In genomic region chr17:5560361-5560988, GRCh38 we compare ENCODE assay signal across 23 cellular contexts.
"Had no signal": no experiment of that assay in that cellular context is flagged by ENCODE, and none has a peak within 500 bp of the region (broad histone marks: within the 10 kb centered on the region; RNA-seq: fewer than 3 reads in every experiment).

No MANE protein-coding gene starts in this region.

- ATAC-seq: activated CD8-positive, alpha-beta memory T cell treated with anti-CD3 and anti-CD28 coated beads, Interleukin-2, amount 10 ng/mL, durations not matched to agents 7 days and 5 days; activated CD8-positive, alpha-beta T cell treated with anti-CD3 and anti-CD28 coated beads, Interleukin-2, amount 10 ng/mL, durations not matched to agents 7 days and 5 days; gastrocnemius medialis; left colon; naive thymus-derived CD8-positive, alpha-beta T cell; right cardiac atrium; WTC11 had no signal

- H3K27ac Mint-ChIP-seq: activated CD8-positive, alpha-beta memory T cell treated with anti-CD3 and anti-CD28 coated beads, Interleukin-2, amount 10 ng/mL, durations not matched to agents 7 days and 5 days; activated CD8-positive, alpha-beta T cell treated with anti-CD3 and anti-CD28 coated beads, Interleukin-2, amount 10 ng/mL, durations not matched to agents 7 days and 5 days; activated naive CD8-positive, alpha-beta T cell; WTC11 had no signal

- DNase-seq: activated CD8-positive, alpha-beta memory T cell treated with anti-CD3 and anti-CD28 coated beads, Interleukin-2, amount 10 ng/mL, durations not matched to agents 7 days and 5 days; activated CD8-positive, alpha-beta T cell treated with anti-CD3 and anti-CD28 coated beads, Interleukin-2, amount 10 ng/mL, durations not matched to agents 7 days and 5 days; anterior cingulate cortex; dorsolateral prefrontal cortex; effector memory CD4-positive, alpha-beta T cell; gastrocnemius medialis; glutamatergic neuron; left colon; midbrain; naive thymus-derived CD8-positive, alpha-beta T cell; occipital lobe; posterior cingulate gyrus; right cardiac atrium; stimulated activated CD4-positive, alpha-beta T cell treated with anti-CD3 and anti-CD28 coated beads, Interleukin-15, amount 100 ng/mL, for 24 hours; stimulated activated CD4-positive, alpha-beta T cell treated with anti-CD3 and anti-CD28 coated beads, Interleukin-2, amount 100 ng/mL, for 24 hours; stimulated activated naive CD4-positive, alpha-beta T cell; T-helper 2 cell; testis; transverse colon; uterus had no signal

- H3K4me3 Mint-ChIP-seq: activated CD8-positive, alpha-beta memory T cell treated with anti-CD3 and anti-CD28 coated beads, Interleukin-2, amount 10 ng/mL, durations not matched to agents 7 days and 5 days; activated CD8-positive, alpha-beta T cell treated with anti-CD3 and anti-CD28 coated beads, Interleukin-2, amount 10 ng/mL, durations not matched to agents 7 days and 5 days; activated naive CD8-positive, alpha-beta T cell; naive thymus-derived CD8-positive, alpha-beta T cell; neural crest cell; WTC11 had no signal

- H3K27me3 Mint-ChIP-seq: activated CD8-positive, alpha-beta memory T cell treated with anti-CD3 and anti-CD28 coated beads, Interleukin-2, amount 10 ng/mL, durations not matched to agents 7 days and 5 days; activated naive CD8-positive, alpha-beta T cell; naive thymus-derived CD8-positive, alpha-beta T cell had no signal

- H3K4me1 Mint-ChIP-seq: neural crest cell, WTC11 had no signal

- H3K9me3 Mint-ChIP-seq: neural crest cell, WTC11 had no signal

- H3K36me3 Mint-ChIP-seq: WTC11 had no signal
